In genomic region chr7:73521636-73522080, GRCh38 we compare ENCODE assay signal across 1 cellular context.
TF ChIP-seq lines count a peak whose summit lies in the region.

No MANE protein-coding gene starts in this region.

TF ChIP-seq in H1, 55 proteins besides CTCF, POLR2A, EP300 and RAD21:
- TF ChIP-seq PHF8 (conservative IDR thresholded peaks at IDR 0.05; ENCODE audit: low read depth, low read length) (peak; percentile 66), SAP30 (IDR thresholded peaks at IDR 0.05; ENCODE audit: insufficient read depth, insufficient replicate concordance, low read length) (no peak), CHD2 (IDR thresholded peaks at IDR 0.05; ENCODE audit: low read length) (0 out of 2 replicates have a peak, but pooled peaks have one; percentile 27), ASH2L (IDR thresholded peaks at IDR 0.05; ENCODE audit: low read length) (peak; percentile 3), KDM4A (IDR thresholded peaks at IDR 0.05; ENCODE audit: low read depth, low read length, severe bottlenecking) (no peak), MAFK (IDR thresholded peaks at IDR 0.05; ENCODE audit: low read depth, low read length) (no peak), CHD7 (IDR thresholded peaks at IDR 0.05; ENCODE audit: insufficient replicate concordance, low read length) (no peak), YY1 (IDR thresholded peaks at IDR 0.05; ENCODE audit: low read depth, low read length) (no peak), EZH2 (IDR thresholded peaks at IDR 0.05; ENCODE audit: low read depth, low read length, severe bottlenecking) (no peak), RXRA (IDR thresholded peaks at IDR 0.05; ENCODE audit: insufficient read depth, low read depth, low read length) (no peak), CTBP2 (IDR thresholded peaks at IDR 0.05; ENCODE audit: borderline replicate concordance, insufficient read depth, insufficient read length, low read length) (no peak)
TF ChIP-seq in H1: peak in this region for 3.
